11 cellular contexts compared by ENCODE assay signal in the genomic region with DNA sequence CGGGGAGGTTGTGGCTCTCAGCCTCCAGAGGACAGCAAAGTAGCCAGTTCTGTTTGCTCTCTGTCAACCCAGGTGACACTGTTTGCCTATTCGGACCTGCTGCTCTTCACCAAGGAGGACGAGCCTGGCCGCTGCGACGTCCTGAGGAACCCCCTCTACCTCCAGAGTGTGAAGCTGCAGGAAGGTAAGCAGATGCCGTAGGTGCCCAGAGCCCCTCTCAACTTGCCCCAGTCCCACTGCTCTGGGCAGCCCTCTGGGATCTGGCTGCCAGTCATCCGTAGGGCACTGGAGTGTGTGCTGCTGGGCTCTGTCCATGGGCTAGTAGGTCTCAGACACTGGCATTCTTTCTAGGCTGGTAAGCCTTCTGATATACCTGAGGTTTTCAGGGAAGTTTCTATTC. TPM values are rescaled to one million over a fixed set of nuclear protein-coding genes. Genes with fewer than 3 reads are reported as not detected.
A peak's percentile ranks its signal among the peaks of the same experiment; 100 is the strongest.
DNase-seq lines count a peak whose midpoint lies in the region; ATAC-seq, FAIRE-seq and TF ChIP-seq lines count a peak whose summit lies in the region.
"Had no signal": no experiment of that assay in that cellular context is flagged by ENCODE, and none has a peak within 500 bp of the region (broad histone marks: within the 10 kb centered on the region; RNA-seq: fewer than 3 reads in every experiment).

No MANE protein-coding gene starts in this region.

- no peaks in the 10 kb centered on the region for H3K9me3 Mint-ChIP-seq in GM23338
- H3K9me3 Mint-ChIP-seq: nephron had no signal

- H3K4me3 ChIP-seq in colonic mucosa (no peak overlapping the region), gastrocnemius medialis (no peak overlapping the region), GM23338 (no peak overlapping the region), dorsolateral prefrontal cortex (no peak overlapping the region)

- H3K36me3 Mint-ChIP-seq in GM23338 (ENCODE audit: low read depth) = no peaks in the 10 kb centered on the region

- H4K20me1 ChIP-seq in GM23338 (replicated peaks; ENCODE audit: insufficient read depth) = no peaks in the 10 kb centered on the region

- H3K36me3 ChIP-seq in colonic mucosa = no peaks in the 10 kb centered on the region
- no peaks in the 10 kb centered on the region for H3K36me3 ChIP-seq in gastrocnemius medialis
- no peaks in the 10 kb centered on the region for H3K36me3 ChIP-seq in GM23338 (ENCODE audit: insufficient read depth)

- H3K27ac Mint-ChIP-seq in GM23338 = no peak overlapping the region

- no peak overlapping the region for H3K4me3 Mint-ChIP-seq in GM23338

- H3K79me2 ChIP-seq in GM23338 (replicated peaks; ENCODE audit: insufficient read depth) = no peaks in the 10 kb centered on the region

- peak; percentile 7 for ATAC-seq in HG03097 (IDR thresholded peaks at IDR 0.05; ENCODE audit: low FRiP score, unreplicated experiment)
- peak; percentile 19 to 42 for ATAC-seq in gastrocnemius medialis
- no peak for ATAC-seq in GM23338

- TF ChIP-seq CTCF in colonic mucosa (IDR thresholded peaks at IDR 0.05) = no peak
- no peak for TF ChIP-seq CTCF in gastrocnemius medialis (IDR thresholded peaks at IDR 0.05 in 4 of 5, conservative IDR thresholded peaks at IDR 0.05 in 1 of 5)
- TF ChIP-seq CTCF in GM23338 (conservative IDR thresholded peaks at IDR 0.05; ENCODE audit: low read depth in 2 of 2) = no peak
- no peak for TF ChIP-seq CTCF in dorsolateral prefrontal cortex (IDR thresholded peaks at IDR 0.05 in 54 of 56, conservative IDR thresholded peaks at IDR 0.05 in 2 of 56; ENCODE audit: low read depth in 1 of 56, partially characterized antibody in 56 of 56)

- peaks cover 49% of the 10 kb centered on the region for H3K4me1 ChIP-seq in colonic mucosa
- H3K4me1 ChIP-seq in gastrocnemius medialis = peaks cover 54 to 55% of the 10 kb centered on the region in 2 donors
- H3K4me1 ChIP-seq in GM23338 (ENCODE audit: insufficient read depth) = no peaks in the 10 kb centered on the region

- no peaks in the 10 kb centered on the region for H3K9me3 ChIP-seq in colonic mucosa
- H3K9me3 ChIP-seq in gastrocnemius medialis = no peaks in the 10 kb centered on the region

- FAIRE-seq in GM12891 (lab: Jason Lieb, UNC) = peak; percentile 54

- peaks cover 11% of the 10 kb centered on the region for H3K4me1 Mint-ChIP-seq in GM23338

- H3K27me3 ChIP-seq in colonic mucosa (no peaks in the 10 kb centered on the region), gastrocnemius medialis (no peaks in the 10 kb centered on the region), GM23338 (ENCODE audit: insufficient read depth) (no peaks in the 10 kb centered on the region), dorsolateral prefrontal cortex (no peaks in the 10 kb centered on the region)

- H2AFZ ChIP-seq in GM23338 = no peak overlapping the region

- in situ Hi-C loops in gastrocnemius medialis (cut with MboI; ENCODE audit: low sequenced_read_pairs in 4 of 4) = no loop called here

- H3K9ac ChIP-seq in colonic mucosa (ENCODE audit: low read depth in 2 of 2, low read length in 2 of 2) = peak overlapping the region; percentile 19 to 73

- TF ChIP-seq POLR2A in GM12891 (IDR thresholded peaks at IDR 0.05; ENCODE audit: low read depth, low read length) (no peak), gastrocnemius medialis (IDR thresholded peaks at IDR 0.05) (no peak)

- intact Hi-C loops in colonic mucosa (cut with DNase I) (no loop called here), gastrocnemius medialis (cut with DNase I; ENCODE audit: low total_unique reads) (no loop called here), dorsolateral prefrontal cortex (cut with DNase I) (no loop called here)

- no peaks in the 10 kb centered on the region for H3K9me2 ChIP-seq in GM23338 (ENCODE audit: insufficient read depth)

- DNase-seq in GM12891 (ENCODE audit: insufficient read length, low spot score) (no peak), colonic mucosa (no peak), gastrocnemius medialis (no peak), NCI-H1048 (lab: John Stamatoyannopoulos, UW) (no peak), GM23338 (ENCODE audit: low spot score) (no peak), dorsolateral prefrontal cortex (no peak), ureter (ENCODE audit: low spot score) (no peak)
- DNase-seq: DMS79 treated with DMSO at 0.1 percent for 48 hours, NCI-H2081 had no signal

- H3F3A ChIP-seq in GM23338 (replicated peaks; ENCODE audit: low read depth) = no peaks in the 10 kb centered on the region

- H3K4me2 ChIP-seq in GM23338 = no peak overlapping the region

- H3K27me3 Mint-ChIP-seq in GM23338 (ENCODE audit: insufficient read depth, low read depth, poor library complexity) = peaks cover 8% of the 10 kb centered on the region

- peak overlapping the region; percentile 75 for H3K27ac ChIP-seq in colonic mucosa
- H3K27ac ChIP-seq in gastrocnemius medialis = peak overlapping the region; percentile 74 to 79 (median 76)
- H3K27ac ChIP-seq in GM23338 (ENCODE audit: low read depth) = no peak overlapping the region
- H3K27ac ChIP-seq in dorsolateral prefrontal cortex = peak overlapping the region in 11 of 59 donors; percentile 8 to 79 (median 41)

TF ChIP-seq in GM12891, 5 proteins besides CTCF, POLR2A, EP300 and RAD21:
- no peak for TF ChIP-seq POU2F2 (IDR thresholded peaks at IDR 0.05; ENCODE audit: low read depth, low read length)
- TF ChIP-seq TAF1 (IDR thresholded peaks at IDR 0.05; ENCODE audit: low read depth, low read length) = no peak
- TF ChIP-seq SPI1 (IDR thresholded peaks at IDR 0.05; ENCODE audit: low read depth, low read length) = no peak
- no peak for TF ChIP-seq POLR2AphosphoS5 (IDR thresholded peaks at IDR 0.05; ENCODE audit: low read depth, low read length)

TF ChIP-seq in GM23338, 12 proteins besides CTCF, POLR2A, EP300 and RAD21 (continues in another document):
- no peak for TF ChIP-seq ZNF331 (CRISPR knock-in tag; IDR thresholded peaks at IDR 0.05; ENCODE audit: low read depth)
- no peak for TF ChIP-seq POLR2AphosphoS5 (IDR thresholded peaks at IDR 0.05; ENCODE audit: low read depth)
- no peak for TF ChIP-seq NANOG (IDR thresholded peaks at IDR 0.05; ENCODE audit: borderline replicate concordance)
- TF ChIP-seq CREB1 (CRISPR knock-in tag; IDR thresholded peaks at IDR 0.05; ENCODE audit: low read depth) = no peak
- TF ChIP-seq STAT1 (IDR thresholded peaks at IDR 0.05; ENCODE audit: unreplicated experiment) = no peak

RNA-seq across cellular contexts. Expression of gene RGS3, which starts 59.3 kb away (rescaled TPM):
- 37.2 TPM for polyA plus RNA-seq in GM12891 (2012; ENCODE audit: low read depth, missing spikeins)
- total RNA-seq in colonic mucosa = 10 to 100 TPM; 67.4 to 71.1 TPM
- total RNA-seq in gastrocnemius medialis = 10 to 100 TPM in 2 of 4 donors, 1 to 10 TPM in 2; 5.9 to 11.8 (median 9.8) TPM
- 16.0 and 24.3 TPM in 2 replicates for total RNA-seq in GM23338 (2014; rRNA removed; shearing (Covaris generic))
- polyA plus RNA-seq in GM23338 (2016; fragmentation: Nextera tagmentation; extraction: Ambion mirVana) = 12.2 and 14.2 TPM in 2 replicates
- total RNA-seq in dorsolateral prefrontal cortex = 10 to 100 TPM; 20.4 to 80.4 (median 36.4) TPM
- total RNA-seq in ureter = 57.9 TPM
